Comparison of ENCODE assay signal across 1 cellular context in genomic region chr5:81363093-81363886, GRCh38.
TF ChIP-seq lines count a peak whose summit lies in the region.

No MANE protein-coding gene starts in this region.

TF ChIP-seq in HepG2, 621 proteins besides CTCF, POLR2A, EP300 and RAD21 (continued from another document):
- TF ChIP-seq, protein P1, sequence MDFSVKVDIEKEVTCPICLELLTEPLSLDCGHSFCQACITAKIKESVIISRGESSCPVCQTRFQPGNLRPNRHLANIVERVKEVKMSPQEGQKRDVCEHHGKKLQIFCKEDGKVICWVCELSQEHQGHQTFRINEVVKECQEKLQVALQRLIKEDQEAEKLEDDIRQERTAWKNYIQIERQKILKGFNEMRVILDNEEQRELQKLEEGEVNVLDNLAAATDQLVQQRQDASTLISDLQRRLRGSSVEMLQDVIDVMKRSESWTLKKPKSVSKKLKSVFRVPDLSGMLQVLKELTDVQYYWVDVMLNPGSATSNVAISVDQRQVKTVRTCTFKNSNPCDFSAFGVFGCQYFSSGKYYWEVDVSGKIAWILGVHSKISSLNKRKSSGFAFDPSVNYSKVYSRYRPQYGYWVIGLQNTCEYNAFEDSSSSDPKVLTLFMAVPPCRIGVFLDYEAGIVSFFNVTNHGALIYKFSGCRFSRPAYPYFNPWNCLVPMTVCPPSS (IDR thresholded peaks at IDR 0.05), result no peak
- TF ChIP-seq KDM3A (CRISPR knock-in tag; IDR thresholded peaks at IDR 0.05; ENCODE audit: low read depth), result no peak
- no peak for TF ChIP-seq JDP2 (CRISPR knock-in tag; IDR thresholded peaks at IDR 0.05; ENCODE audit: borderline replicate concordance)
- TF ChIP-seq NCOA2 (CRISPR knock-in tag; IDR thresholded peaks at IDR 0.05), result peak; percentile 39; the same call in 1 of the 2 replicates
- TF ChIP-seq GTF2F1 (IDR thresholded peaks at IDR 0.05; ENCODE audit: low read length), result no peak
- TF ChIP-seq, protein P2, sequence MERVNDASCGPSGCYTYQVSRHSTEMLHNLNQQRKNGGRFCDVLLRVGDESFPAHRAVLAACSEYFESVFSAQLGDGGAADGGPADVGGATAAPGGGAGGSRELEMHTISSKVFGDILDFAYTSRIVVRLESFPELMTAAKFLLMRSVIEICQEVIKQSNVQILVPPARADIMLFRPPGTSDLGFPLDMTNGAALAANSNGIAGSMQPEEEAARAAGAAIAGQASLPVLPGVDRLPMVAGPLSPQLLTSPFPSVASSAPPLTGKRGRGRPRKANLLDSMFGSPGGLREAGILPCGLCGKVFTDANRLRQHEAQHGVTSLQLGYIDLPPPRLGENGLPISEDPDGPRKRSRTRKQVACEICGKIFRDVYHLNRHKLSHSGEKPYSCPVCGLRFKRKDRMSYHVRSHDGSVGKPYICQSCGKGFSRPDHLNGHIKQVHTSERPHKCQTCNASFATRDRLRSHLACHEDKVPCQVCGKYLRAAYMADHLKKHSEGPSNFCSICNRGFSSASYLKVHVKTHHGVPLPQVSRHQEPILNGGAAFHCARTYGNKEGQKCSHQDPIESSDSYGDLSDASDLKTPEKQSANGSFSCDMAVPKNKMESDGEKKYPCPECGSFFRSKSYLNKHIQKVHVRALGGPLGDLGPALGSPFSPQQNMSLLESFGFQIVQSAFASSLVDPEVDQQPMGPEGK (CRISPR knock-in tag; IDR thresholded peaks at IDR 0.05), result peak; percentile 30; the same call in 1 of the 2 replicates
- TF ChIP-seq RXRB (CRISPR knock-in tag; IDR thresholded peaks at IDR 0.05; ENCODE audit: borderline replicate concordance), result peak; percentile 69
- no peak for TF ChIP-seq EEA1 (CRISPR knock-in tag; IDR thresholded peaks at IDR 0.05; ENCODE audit: borderline replicate concordance)
- 0 out of 2 replicates have a peak, but pooled peaks have one; percentile 24 for TF ChIP-seq HOXA3 (CRISPR knock-in tag; IDR thresholded peaks at IDR 0.05)
- TF ChIP-seq, protein P3, sequence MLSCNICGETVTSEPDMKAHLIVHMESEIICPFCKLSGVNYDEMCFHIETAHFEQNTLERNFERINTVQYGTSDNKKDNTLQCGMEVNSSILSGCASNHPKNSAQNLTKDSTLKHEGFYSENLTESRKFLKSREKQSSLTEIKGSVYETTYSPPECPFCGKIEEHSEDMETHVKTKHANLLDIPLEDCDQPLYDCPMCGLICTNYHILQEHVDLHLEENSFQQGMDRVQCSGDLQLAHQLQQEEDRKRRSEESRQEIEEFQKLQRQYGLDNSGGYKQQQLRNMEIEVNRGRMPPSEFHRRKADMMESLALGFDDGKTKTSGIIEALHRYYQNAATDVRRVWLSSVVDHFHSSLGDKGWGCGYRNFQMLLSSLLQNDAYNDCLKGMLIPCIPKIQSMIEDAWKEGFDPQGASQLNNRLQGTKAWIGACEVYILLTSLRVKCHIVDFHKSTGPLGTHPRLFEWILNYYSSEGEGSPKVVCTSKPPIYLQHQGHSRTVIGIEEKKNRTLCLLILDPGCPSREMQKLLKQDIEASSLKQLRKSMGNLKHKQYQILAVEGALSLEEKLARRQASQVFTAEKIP (CRISPR knock-in tag; IDR thresholded peaks at IDR 0.05; ENCODE audit: borderline replicate concordance), result no peak
- 0 out of 2 replicates have a peak, but pooled peaks have one; percentile 23 for TF ChIP-seq HNF4G (IDR thresholded peaks at IDR 0.05; ENCODE audit: borderline replicate concordance, low read depth, low read length)
- no peak for TF ChIP-seq HNF4G (CRISPR knock-in tag; IDR thresholded peaks at IDR 0.05; ENCODE audit: borderline replicate concordance, low read depth)
- no peak for TF ChIP-seq ZBTB10 (CRISPR knock-in tag; IDR thresholded peaks at IDR 0.05; ENCODE audit: borderline replicate concordance)
- TF ChIP-seq MEF2D (CRISPR knock-in tag; IDR thresholded peaks at IDR 0.05), result 0 out of 2 replicates have a peak, but pooled peaks have one; percentile 57
- 0 out of 2 replicates have a peak, but pooled peaks have one; percentile 0 for TF ChIP-seq FOXC1 (CRISPR knock-in tag; IDR thresholded peaks at IDR 0.05; ENCODE audit: borderline replicate concordance)
- peak; percentile 62; the same call in 1 of the 2 replicates for TF ChIP-seq MED1 (CRISPR knock-in tag; IDR thresholded peaks at IDR 0.05)
- no peak for TF ChIP-seq CREBL2 (CRISPR knock-in tag; IDR thresholded peaks at IDR 0.05; ENCODE audit: borderline replicate concordance)
- TF ChIP-seq SOX13 (IDR thresholded peaks at IDR 0.05), result no peak
- TF ChIP-seq SOX13 (CRISPR knock-in tag; conservative IDR thresholded peaks at IDR 0.05 in 1 of 2, IDR thresholded peaks at IDR 0.05 in 1 of 2), result 0 out of 4 replicates have a peak, but pooled peaks of 1 of the 2 experiments have one; percentile 20
